In genomic region chr4:147480891-147481576, GRCh38 we compare ENCODE assay signal across 9 cellular contexts. TPM values are rescaled to one million over a fixed set of nuclear protein-coding genes. Genes with fewer than 3 reads are reported as not detected.
DNase-seq lines count a peak whose midpoint lies in the region; ATAC-seq and TF ChIP-seq lines count a peak whose summit lies in the region.
"Had no signal": no experiment of that assay in that cellular context is flagged by ENCODE, and none has a peak within 500 bp of the region (broad histone marks: within the 10 kb centered on the region; RNA-seq: fewer than 3 reads in every experiment).

Gene EDNRA (plus strand): TSS chr4:147481097. CDS start chr4:147485682, 4,585 bp downstream.

- H3K27me3 Mint-ChIP-seq in activated T-helper 17 cell treated with anti-CD3 and anti-CD28 coated beads, Interleukin-2, amount 50 U/mL, for 72 hours, result peaks cover 30% of the 10 kb centered on the region

- no peak within 1 kb of the TSS for H3K4me3 Mint-ChIP-seq in activated T-helper 17 cell treated with anti-CD3 and anti-CD28 coated beads, Interleukin-2, amount 50 U/mL, for 72 hours

- no peaks in the 10 kb centered on the region for H3K4me1 Mint-ChIP-seq in activated T-helper 17 cell treated with anti-CD3 and anti-CD28 coated beads, Interleukin-2, amount 50 U/mL, for 72 hours

- H3K36me3 Mint-ChIP-seq in activated T-helper 17 cell treated with anti-CD3 and anti-CD28 coated beads, Interleukin-2, amount 50 U/mL, for 72 hours (ENCODE audit: low read depth), result no peaks in the 10 kb centered on the region

- DNase-seq in ELR (ENCODE audit: low read depth) (peak; percentile 61), left ventricle myocardium superior (peak; percentile 47), retina (peak; percentile 78), HK-2 (ENCODE audit: unreplicated experiment) (no peak)
- DNase-seq: NK-92 treated with Interleukin-12 subunit alpha and Interleukin-12 subunit beta, amount 100 ng/mL, for 24 hours had no signal

- no peaks in the 10 kb centered on the region for H3K9me3 Mint-ChIP-seq in activated T-helper 17 cell treated with anti-CD3 and anti-CD28 coated beads, Interleukin-2, amount 50 U/mL, for 72 hours

- no peak for TF ChIP-seq CTCF in WI38 (IDR thresholded peaks at IDR 0.05; ENCODE audit: low read depth, low read length)

- no peak within 1 kb of the TSS for H3K27ac Mint-ChIP-seq in activated T-helper 17 cell treated with anti-CD3 and anti-CD28 coated beads, Interleukin-2, amount 50 U/mL, for 72 hours

- H3K4me3 ChIP-seq in WI38 (ENCODE audit: low read depth, low read length), result peak within 1 kb of the TSS; percentile 66

- intact Hi-C loops in left ventricle myocardium superior (cut with micrococcal nuclease), result no loop called here

- peak; percentile 80 for ATAC-seq in left ventricle myocardium superior
- ATAC-seq in GM19324 (IDR thresholded peaks at IDR 0.05; ENCODE audit: low FRiP score, unreplicated experiment), result no peak
- ATAC-seq in HG03135 (IDR thresholded peaks at IDR 0.05; ENCODE audit: unreplicated experiment), result no peak
- ATAC-seq in activated T-helper 17 cell treated with anti-CD3 and anti-CD28 coated beads, Interleukin-2, amount 50 U/mL, for 72 hours (replicated peaks), result no peak

RNA-seq across cellular contexts. Expression of gene EDNRA, which starts in this region (rescaled TPM):
- 6.1 TPM for total RNA-seq in left ventricle myocardium superior
- total RNA-seq in activated T-helper 17 cell treated with anti-CD3 and anti-CD28 coated beads, Interleukin-2, amount 50 U/mL, for 72 hours, result not detected
